Comparison of ENCODE assay signal across 17 cellular contexts in genomic region chr1:203807211-203807610, GRCh38. TPM values are rescaled to one million over a fixed set of nuclear protein-coding genes. Genes with fewer than 3 reads are reported as not detected.
DNase-seq lines count a peak whose midpoint lies in the region; ATAC-seq and TF ChIP-seq lines count a peak whose summit lies in the region.
"Had no signal": no experiment of that assay in that cellular context is flagged by ENCODE, and none has a peak within 500 bp of the region (broad histone marks: within the 10 kb centered on the region; RNA-seq: fewer than 3 reads in every experiment).

No MANE protein-coding gene starts in this region.

- H3K4me2 ChIP-seq in osteoblast (ENCODE audit: insufficient read depth, low read length) = no peak overlapping the region

- H4K20me1 ChIP-seq in osteoblast (ENCODE audit: insufficient read depth, low read length) = peaks cover 74% of the 10 kb centered on the region

- no peaks in the 10 kb centered on the region for H3K9me3 Mint-ChIP-seq in CD4-positive, CD25-positive, alpha-beta regulatory T cell
- H3K9me3 Mint-ChIP-seq: CD14-positive monocyte; T-helper 1 cell treated with Interleukin-12 subunit alpha and Interleukin-12 subunit beta and Interleukin-4 antibody, amounts not matched to agents 30 μg/mL and 1 μg/mL, for 36 hours had no signal

- TF ChIP-seq POLR2A in uterus (IDR thresholded peaks at IDR 0.05) = no peak

- no peak overlapping the region for H3K4me3 ChIP-seq in CD4-positive, CD25-positive, alpha-beta regulatory T cell (ENCODE audit: low read depth, low read length)
- no peak overlapping the region for H3K4me3 ChIP-seq in osteoblast (ENCODE audit: insufficient read depth, low read length)
- H3K4me3 ChIP-seq in uterus = no peak overlapping the region
- H3K4me3 ChIP-seq: gastroesophageal sphincter, thyroid gland had no signal

- peak overlapping the region; percentile 33 for H3K27ac ChIP-seq in CD4-positive, CD25-positive, alpha-beta regulatory T cell (ENCODE audit: insufficient read depth, low read length, poor library complexity, severe bottlenecking)
- H3K27ac ChIP-seq in osteoblast (ENCODE audit: low read depth, low read length) (peak overlapping the region; percentile 68), uterus (no peak overlapping the region)
- H3K27ac ChIP-seq: gastroesophageal sphincter, thyroid gland had no signal

- peaks cover 6% of the 10 kb centered on the region for H3K4me1 ChIP-seq in CD4-positive, CD25-positive, alpha-beta regulatory T cell (ENCODE audit: control insufficient read depth, insufficient read depth, low read length, poor library complexity, severe bottlenecking)
- H3K4me1 ChIP-seq in osteoblast (ENCODE audit: insufficient read depth, low read length) (peaks cover 11% of the 10 kb centered on the region), uterus (peaks cover 5% of the 10 kb centered on the region in 2 donors)

- H3K4me3 Mint-ChIP-seq in CD4-positive, CD25-positive, alpha-beta regulatory T cell = no peak overlapping the region
- H3K4me3 Mint-ChIP-seq: CD14-positive monocyte; T-helper 1 cell treated with Interleukin-12 subunit alpha and Interleukin-12 subunit beta and Interleukin-4 antibody, amounts not matched to agents 30 μg/mL and 1 μg/mL, for 36 hours had no signal

- peaks cover 45% of the 10 kb centered on the region for H3K36me3 Mint-ChIP-seq in CD4-positive, CD25-positive, alpha-beta regulatory T cell

- peaks cover 89% of the 10 kb centered on the region for H3K79me2 ChIP-seq in osteoblast (ENCODE audit: insufficient read depth, low read length)

- no peak for DNase-seq in CD4-positive, CD25-positive, alpha-beta regulatory T cell
- peak; percentile 78 for DNase-seq in M059J (ENCODE audit: low read depth)
- DNase-seq in dedifferentiated amniotic fluid mesenchymal stem cell (ENCODE audit: extremely low spot score) = peak; percentile 32
- DNase-seq in osteoblast (ENCODE audit: insufficient read length, low spot score, missing footprints) = no peak
- no peak for DNase-seq in uterus
- DNase-seq: GF-D8, GOT3, Karpas-422, NCI-H1930, thyroid gland had no signal

- H3K27me3 ChIP-seq in CD4-positive, CD25-positive, alpha-beta regulatory T cell (ENCODE audit: control insufficient read depth, insufficient read depth, low read length) = no peaks in the 10 kb centered on the region
- H3K27me3 ChIP-seq in osteoblast (ENCODE audit: insufficient read depth, low read length) = no peaks in the 10 kb centered on the region
- no peaks in the 10 kb centered on the region for H3K27me3 ChIP-seq in uterus
- H3K27me3 ChIP-seq: gastroesophageal sphincter, thyroid gland had no signal

- peaks cover 37% of the 10 kb centered on the region for H3K36me3 ChIP-seq in CD4-positive, CD25-positive, alpha-beta regulatory T cell (ENCODE audit: control insufficient read depth, insufficient read depth, low read length)
- H3K36me3 ChIP-seq in osteoblast (ENCODE audit: insufficient read depth, low read length) = peaks cover 56% of the 10 kb centered on the region
- H3K36me3 ChIP-seq in uterus = no peaks in the 10 kb centered on the region

- peaks cover 12 to 63% (median 38%) of the 10 kb centered on the region in 4 donors for H3K4me1 Mint-ChIP-seq in CD4-positive, CD25-positive, alpha-beta regulatory T cell
- H3K4me1 Mint-ChIP-seq: CD14-positive monocyte had no signal

- peak overlapping the region in 1 of 3 donors; percentile 37 for H3K27ac Mint-ChIP-seq in CD4-positive, CD25-positive, alpha-beta regulatory T cell
- H3K27ac Mint-ChIP-seq: T-helper 1 cell treated with Interleukin-12 subunit alpha and Interleukin-12 subunit beta and Interleukin-4 antibody, amounts not matched to agents 30 μg/mL and 1 μg/mL, for 36 hours had no signal

- TF ChIP-seq CTCF in osteoblast (IDR thresholded peaks at IDR 0.05; ENCODE audit: extremely low read depth, low read depth, low read length) (no peak), uterus (IDR thresholded peaks at IDR 0.05) (no peak)

- no peak for ATAC-seq in CD4-positive, CD25-positive, alpha-beta regulatory T cell (ENCODE audit: low read depth in 2 of 2)
- ATAC-seq in GM21423 (IDR thresholded peaks at IDR 0.05; ENCODE audit: unreplicated experiment) = no peak
- ATAC-seq in HG02642 (IDR thresholded peaks at IDR 0.05; ENCODE audit: poor library complexity, unreplicated experiment) = no peak
- no peak for ATAC-seq in HG02973 (IDR thresholded peaks at IDR 0.05; ENCODE audit: unreplicated experiment)
- ATAC-seq: activated CD4-positive, CD25-positive, alpha-beta regulatory T cell treated with anti-CD3 and anti-CD28 coated beads, Interleukin-2, amount 50 U/mL, for 24 hours; gastroesophageal sphincter had no signal

- H2AFZ ChIP-seq in osteoblast (ENCODE audit: low read length) = no peak overlapping the region

- H3K27me3 Mint-ChIP-seq in CD4-positive, CD25-positive, alpha-beta regulatory T cell = no peaks in the 10 kb centered on the region

- no peaks in the 10 kb centered on the region for H3K9me3 ChIP-seq in CD4-positive, CD25-positive, alpha-beta regulatory T cell (ENCODE audit: control insufficient read depth in 2 of 2, low read length in 2 of 2)
- H3K9me3 ChIP-seq in osteoblast (ENCODE audit: low read depth, low read length) = no peaks in the 10 kb centered on the region
- H3K9me3 ChIP-seq in uterus = no peaks in the 10 kb centered on the region
- H3K9me3 ChIP-seq: gastroesophageal sphincter, thyroid gland had no signal

- intact Hi-C loops in uterus (cut with DNase I; ENCODE audit: low total_unique reads) = no loop called here

RNA-seq across cellular contexts. Expression of gene ZBED6, which starts 11.8 kb away (rescaled TPM):
- 31.0 TPM for total RNA-seq in CD4-positive, CD25-positive, alpha-beta regulatory T cell
- polyA plus RNA-seq in CD4-positive, CD25-positive, alpha-beta regulatory T cell = under 1 TPM; 0.22 to 0.79 (median 0.55) TPM
- total RNA-seq in M059J (2014; rRNA removed; shearing (Covaris generic)) = 6.4 and 7.4 TPM in 2 replicates
- 38.9 and 47.0 TPM in 2 replicates for total RNA-seq in osteoblast
- total RNA-seq in uterus = 10 to 100 TPM in 3 of 4 donors, 1 to 10 TPM in 1; 2.3 to 63.2 (median 30.6) TPM

RNA-seq across cellular contexts. Expression of gene ZC3H11A, which starts 11.8 kb away (rescaled TPM):
- total RNA-seq in CD4-positive, CD25-positive, alpha-beta regulatory T cell = 78.1 TPM
- polyA plus RNA-seq in CD4-positive, CD25-positive, alpha-beta regulatory T cell = 10 to 100 TPM; 34.4 to 44.3 (median 42.6) TPM
- total RNA-seq in M059J (2014; rRNA removed; shearing (Covaris generic)) = 81.1 and 108 TPM in 2 replicates
- total RNA-seq in osteoblast = 109 and 128 TPM in 2 replicates
- total RNA-seq in uterus = 100 to 1,000 TPM in 1 of 4 donors, 10 to 100 TPM in 3; 60.9 to 179 (median 87.1) TPM

RNA-seq across cellular contexts. Expression of gene LAX1, which starts 42.2 kb away (rescaled TPM):
- total RNA-seq in CD4-positive, CD25-positive, alpha-beta regulatory T cell = 53.0 TPM
- polyA plus RNA-seq in CD4-positive, CD25-positive, alpha-beta regulatory T cell = 10 to 100 TPM; 33.5 to 43.2 (median 37.6) TPM
- not detected in 2 replicates for total RNA-seq in M059J (2014; rRNA removed; shearing (Covaris generic))
- total RNA-seq in osteoblast (0.29 TPM in 1 of 2 replicates, not detected in the other), uterus (1 to 10 TPM in 1 of 4 donors, under 1 TPM in 2, not detected in 1; 0.28 to 2.0 (median 0.61) TPM)
- polyA plus RNA-seq: CD14-positive monocyte had no signal

RNA-seq across cellular contexts. Expression of gene SNRPE, which starts 54.2 kb away (rescaled TPM):
- 40.1 TPM for total RNA-seq in CD4-positive, CD25-positive, alpha-beta regulatory T cell
- polyA plus RNA-seq in CD4-positive, CD25-positive, alpha-beta regulatory T cell = 100 to 1,000 TPM; 197 to 324 (median 265) TPM
- total RNA-seq in M059J (2014; rRNA removed; shearing (Covaris generic)) = 166 and 272 TPM in 2 replicates
- 45.7 and 46.3 TPM in 2 replicates for total RNA-seq in osteoblast
- total RNA-seq in uterus = 100 to 1,000 TPM in 3 of 4 donors, 10 to 100 TPM in 1; 32.5 to 105 (median 103) TPM

Comparison
In these comparisons a context has a peak if more than half of its experiments do, and no peak if none do; other contexts are left out.
1. DNase-seq: peak in M059J (single experiment) and dedifferentiated amniotic fluid mesenchymal stem cell (single experiment); none in CD4-positive, CD25-positive, alpha-beta regulatory T cell (0 of 3), osteoblast (single experiment) and uterus (0 of 2).
2. H3K27ac ChIP-seq: peak in CD4-positive, CD25-positive, alpha-beta regulatory T cell (single experiment) and osteoblast (single experiment); none in uterus (0 of 2).
3. RNA of gene LAX1, which starts 42.2 kb away (total RNA-seq): 53.0 TPM in CD4-positive, CD25-positive, alpha-beta regulatory T cell (single experiment); 0.28 to 2.0 TPM in uterus, not detected in M059J and 0.29 TPM in osteoblast; every median in the first group is over 10 times any median in the second.